In genomic region chr11:123188508-123189165, GRCh38 we compare ENCODE assay signal across 8 cellular contexts. TPM values are rescaled to one million over a fixed set of nuclear protein-coding genes. Genes with fewer than 3 reads are reported as not detected.
DNase-seq lines count a peak whose midpoint lies in the region; ATAC-seq and TF ChIP-seq lines count a peak whose summit lies in the region.

No MANE protein-coding gene starts in this region.

- peak overlapping the region; percentile 86 for H3K4me3 ChIP-seq in GM23248
- H3K4me3 ChIP-seq in ascending aorta, result peak overlapping the region; percentile 28

- H3K27ac ChIP-seq in GM23248, result peak overlapping the region; percentile 93
- H3K27ac ChIP-seq in ascending aorta, result peak overlapping the region; percentile 73 to 92

- H3K4me1 ChIP-seq in GM23248 (ENCODE audit: insufficient read depth) (peaks cover 84% of the 10 kb centered on the region), ascending aorta (peaks cover 0 to 39% of the 10 kb centered on the region in 2 donors)

- H3K27me3 ChIP-seq in GM23248 (replicated peaks; ENCODE audit: insufficient read depth), result no peaks in the 10 kb centered on the region
- H3K27me3 ChIP-seq in ascending aorta, result no peaks in the 10 kb centered on the region

- H3K36me3 ChIP-seq in GM23248 (ENCODE audit: low read depth) (peaks cover 47% of the 10 kb centered on the region), ascending aorta (no peaks in the 10 kb centered on the region)

- in situ Hi-C loops in GM23248 (cut with MboI), result no loop called here

- DNase-seq in GM23248, result peak; percentile 88
- peak in 1 of 2 donors; percentile 70 for DNase-seq in ascending aorta (ENCODE audit: low spot score in 2 of 2)
- DNase-seq in Right ventricle myocardium superior, result no peak
- no peak for DNase-seq in sciatic nerve (ENCODE audit: low spot score)
- no peak for DNase-seq in NCI-H748 (lab: John Stamatoyannopoulos, UW; ENCODE audit: unreplicated experiment)
- DNase-seq in left colon, result no peak
- DNase-seq in GM20000 (ENCODE audit: low spot score), result no peak

- peak overlapping the region; percentile 99 for H3K4me2 ChIP-seq in GM23248 (ENCODE audit: unreplicated experiment)

- intact Hi-C loops in ascending aorta (cut with DNase I), result no loop called here
- intact Hi-C loops in Right ventricle myocardium superior (cut with DNase I), result no loop called here
- intact Hi-C loops in sciatic nerve (cut with DNase I), result no loop called here
- intact Hi-C loops in left colon (cut with DNase I, micrococcal nuclease), result no loop called here

- ATAC-seq in Right ventricle myocardium superior (ENCODE audit: poor library complexity) (peak; percentile 76), sciatic nerve (peak; percentile 89), GM18502 (IDR thresholded peaks at IDR 0.05; ENCODE audit: poor library complexity, unreplicated experiment) (no peak), left colon (no peak)

- no peaks in the 10 kb centered on the region for H3K9me3 ChIP-seq in GM23248 (ENCODE audit: low read depth)
- H3K9me3 ChIP-seq in ascending aorta, result no peaks in the 10 kb centered on the region

- peak in 1 of 3 experiments; percentile 13 for TF ChIP-seq CTCF in ascending aorta (IDR thresholded peaks at IDR 0.05)
- TF ChIP-seq CTCF in GM20000 (IDR thresholded peaks at IDR 0.05; ENCODE audit: extremely low read depth, missing control alignments), result no peak

- H3K9me2 ChIP-seq in GM23248 (ENCODE audit: insufficient read depth), result no peaks in the 10 kb centered on the region

- peaks cover 100% of the 10 kb centered on the region for H3K79me2 ChIP-seq in GM23248 (ENCODE audit: insufficient read depth)

- peak overlapping the region; percentile 94 for H3K9ac ChIP-seq in GM23248

- H3F3A ChIP-seq in GM23248 (ENCODE audit: insufficient read depth), result peaks cover 95% of the 10 kb centered on the region

- H4K20me1 ChIP-seq in GM23248 (ENCODE audit: insufficient read depth), result no peaks in the 10 kb centered on the region

- 3 to 5% methylated on average over 5 of the region's 5 CpGs for WGBS in GM23248 (ENCODE audit: low coverage in 1 of 2, low lambda C conversion rate in 2 of 2, missing lambda C conversion rate in 2 of 2), 2 experiments

- no peak overlapping the region for H2AFZ ChIP-seq in GM23248

RNA-seq across cellular contexts. Expression of gene CLMP, which starts 6.4 kb away (rescaled TPM):
- 195 and 215 TPM in 2 replicates for total RNA-seq in GM23248 (2014; rRNA removed; shearing (Covaris generic))
- 159 and 166 TPM in 2 replicates for polyA plus RNA-seq in GM23248 (2016; fragmentation: Nextera tagmentation; extraction: Ambion mirVana)
- 70.6 TPM for total RNA-seq in ascending aorta
- 6.0 TPM for total RNA-seq in Right ventricle myocardium superior
- 74.6 TPM for total RNA-seq in sciatic nerve
- 10 to 100 TPM in 1 of 2 donors, 1 to 10 TPM in 1; 6.7 to 13.2 TPM for total RNA-seq in left colon

Comparison
In these comparisons a context has a peak if more than half of its experiments do, and no peak if none do; other contexts are left out.
1. ATAC-seq: peak in Right ventricle myocardium superior (single experiment) and sciatic nerve (single experiment); none in GM18502 (single experiment) and left colon (single experiment).